10 cellular contexts compared by ENCODE assay signal in the genomic region with DNA sequence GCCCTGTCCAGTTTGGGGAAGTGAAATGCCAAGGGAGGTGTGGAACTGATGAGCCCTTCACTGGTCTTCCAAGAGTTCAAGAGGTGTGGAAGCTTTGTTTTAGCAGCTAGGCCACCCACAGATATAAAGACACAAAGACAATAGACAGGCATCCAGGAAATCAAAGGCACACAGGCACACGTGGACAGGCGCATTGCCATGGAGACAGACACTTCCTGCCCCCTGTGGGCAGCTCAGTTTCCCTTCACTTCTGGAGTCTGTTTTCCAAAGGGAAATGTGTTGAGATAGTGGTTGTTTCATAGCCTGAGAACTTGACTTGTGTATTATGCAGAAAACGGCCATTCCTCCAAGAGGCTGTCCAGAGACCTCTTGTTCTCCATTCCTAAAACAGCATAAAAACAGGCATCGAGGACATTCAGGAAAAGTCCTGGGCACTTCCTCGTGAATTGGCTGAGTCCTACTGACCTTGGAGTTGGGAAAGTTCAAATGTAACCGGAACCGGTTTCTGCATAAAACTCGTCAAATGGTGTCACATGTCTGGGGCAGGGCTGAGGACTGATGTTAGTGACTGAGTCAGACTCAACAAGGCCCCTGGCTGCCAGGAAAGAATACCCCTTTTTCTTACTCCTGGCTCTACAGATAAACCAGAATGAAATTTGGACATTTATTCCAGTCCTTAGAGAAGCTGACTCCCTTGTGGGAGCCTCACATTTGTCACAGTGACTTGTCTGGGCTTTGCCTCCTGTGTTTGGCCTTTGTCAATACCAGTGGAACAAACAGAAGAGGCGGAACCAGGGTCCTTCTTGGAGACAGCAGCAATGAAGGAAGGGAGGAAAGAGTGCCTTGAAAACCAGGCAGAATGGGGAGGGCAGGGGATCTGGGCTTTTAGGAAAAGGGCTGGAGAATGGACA. TPM values are rescaled to one million over a fixed set of nuclear protein-coding genes. Genes with fewer than 3 reads are reported as not detected.
DNase-seq lines count a peak whose midpoint lies in the region; ATAC-seq and TF ChIP-seq lines count a peak whose summit lies in the region.
"Had no signal": no experiment of that assay in that cellular context is flagged by ENCODE, and none has a peak within 500 bp of the region (broad histone marks: within the 10 kb centered on the region; RNA-seq: fewer than 3 reads in every experiment).

No MANE protein-coding gene starts in this region.

- intact Hi-C loops in natural killer cell (cut with micrococcal nuclease): no loop called here

- H3K4me3 ChIP-seq in BLaER1: no peak overlapping the region

- H3K27me3 Mint-ChIP-seq in effector memory CD8-positive, alpha-beta T cell: peaks cover 0 to 21% of the 10 kb centered on the region in 2 donors
- H3K27me3 Mint-ChIP-seq in natural killer cell (ENCODE audit: low read depth in 2 of 2): peaks cover 11 to 14% of the 10 kb centered on the region in 2 donors

- H3K4me1 Mint-ChIP-seq in effector memory CD8-positive, alpha-beta T cell (ENCODE audit: low read depth in 2 of 2): peaks cover 0 to 5% of the 10 kb centered on the region in 2 donors
- peaks cover 0 to 10% of the 10 kb centered on the region in 2 donors for H3K4me1 Mint-ChIP-seq in natural killer cell

- H3K36me3 ChIP-seq in BLaER1: no peaks in the 10 kb centered on the region

- no peaks in the 10 kb centered on the region for H4K20me1 ChIP-seq in BLaER1

- H3K4me3 Mint-ChIP-seq in effector memory CD8-positive, alpha-beta T cell: no peak overlapping the region
- no peak overlapping the region for H3K4me3 Mint-ChIP-seq in natural killer cell

- H3K36me3 Mint-ChIP-seq in effector memory CD8-positive, alpha-beta T cell (ENCODE audit: insufficient read depth): no peaks in the 10 kb centered on the region
- no peaks in the 10 kb centered on the region for H3K36me3 Mint-ChIP-seq in natural killer cell

- ATAC-seq in effector memory CD8-positive, alpha-beta T cell (replicated peaks): no peak
- ATAC-seq in HG03378 (IDR thresholded peaks at IDR 0.05; ENCODE audit: unreplicated experiment): no peak
- no peak for ATAC-seq in natural killer cell
- ATAC-seq in GM19452 (IDR thresholded peaks at IDR 0.05; ENCODE audit: unreplicated experiment): no peak

- peak overlapping the region; percentile 35; the same call in 1 of the 2 replicates for H3K27ac ChIP-seq in BLaER1

- TF ChIP-seq CTCF in natural killer cell (IDR thresholded peaks at IDR 0.05): no peak

- peak overlapping the region; percentile 16 to 25 for H3K27ac Mint-ChIP-seq in effector memory CD8-positive, alpha-beta T cell
- no peak overlapping the region for H3K27ac Mint-ChIP-seq in natural killer cell

- H3K9ac ChIP-seq in BLaER1: no peak overlapping the region

- peak; percentile 2 for DNase-seq in NCI-H1417 treated with DMSO at 0.1 percent for 48 hours (lab: John Stamatoyannopoulos, UW)
- no peak for DNase-seq in effector memory CD8-positive, alpha-beta T cell
- DNase-seq in mucosa of gallbladder (ENCODE audit: low spot score): peak; percentile 49
- no peak for DNase-seq in natural killer cell
- no peak for DNase-seq in stimulated activated CD4-positive, alpha-beta T cell treated with anti-CD3 and anti-CD28 coated beads, Interleukin-4, amount 100 ng/mL, for 24 hours
- DNase-seq: GF-D8, NCI-H345 had no signal

- peaks cover 23% of the 10 kb centered on the region for H3K4me1 ChIP-seq in BLaER1

- H3K4me2 ChIP-seq in BLaER1: peak overlapping the region; percentile 52

- no peaks in the 10 kb centered on the region for H3K27me3 ChIP-seq in BLaER1

- H3K9me3 ChIP-seq in BLaER1: peaks cover 5% of the 10 kb centered on the region; the same call in 1 of the 2 replicates

- no peaks in the 10 kb centered on the region for H3K9me3 Mint-ChIP-seq in effector memory CD8-positive, alpha-beta T cell
- no peaks in the 10 kb centered on the region for H3K9me3 Mint-ChIP-seq in natural killer cell

RNA-seq across cellular contexts. Expression of a gene that starts 1.3 kb away (rescaled TPM):
- 7.6 TPM for total RNA-seq in mucosa of gallbladder
- 1 to 10 TPM in 1 of 3 donors, under 1 TPM in 2; 0.35 to 1.1 (median 0.63) TPM for total RNA-seq in natural killer cell

Comparison
In these comparisons a context has a peak if more than half of its experiments do, and no peak if none do; other contexts are left out.
1. DNase-seq: peak in NCI-H1417 treated with DMSO at 0.1 percent for 48 hours (single experiment) and mucosa of gallbladder (single experiment); none in effector memory CD8-positive, alpha-beta T cell (0 of 3), natural killer cell (single experiment) and stimulated activated CD4-positive, alpha-beta T cell treated with anti-CD3 and anti-CD28 coated beads, Interleukin-4, amount 100 ng/mL, for 24 hours (single experiment).
2. H3K27ac Mint-ChIP-seq: peak in effector memory CD8-positive, alpha-beta T cell (2 of 2); none in natural killer cell (0 of 2).